ENCODE assay signal across 9 cellular contexts in the genomic region with DNA sequence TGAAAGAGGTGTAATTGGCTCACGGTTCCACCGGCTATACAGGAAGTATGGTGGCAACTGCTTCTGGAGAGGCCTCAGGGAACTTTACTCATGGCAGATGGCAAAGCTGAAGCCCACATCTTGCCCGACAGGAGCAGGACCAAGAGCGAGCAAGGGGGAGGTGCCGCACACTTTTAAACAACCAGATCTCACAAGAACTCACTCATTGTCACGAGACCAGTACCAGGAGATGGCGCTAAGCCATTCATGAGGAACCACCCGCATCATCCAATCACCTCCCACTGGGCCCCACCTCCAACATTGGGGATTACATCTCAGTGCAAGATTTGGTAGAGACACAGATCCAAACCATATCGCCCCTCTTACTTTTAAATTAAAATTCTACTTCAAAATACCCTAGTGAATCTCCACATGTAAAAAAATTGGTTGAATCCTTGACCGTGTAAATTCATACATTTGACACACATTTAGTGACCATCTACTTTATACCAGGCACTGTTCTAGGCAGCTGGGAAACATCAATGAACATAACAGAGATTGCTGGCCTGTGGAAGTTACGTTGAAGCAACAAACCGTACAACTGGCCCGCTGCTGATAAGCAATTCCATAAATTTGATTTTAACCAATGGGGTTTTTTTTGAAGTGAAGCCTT.
DNase-seq lines count a peak whose midpoint lies in the region; TF ChIP-seq lines count a peak whose summit lies in the region.
"Had no signal": no experiment of that assay in that cellular context is flagged by ENCODE, and none has a peak within 500 bp of the region (broad histone marks: within the 10 kb centered on the region; RNA-seq: fewer than 3 reads in every experiment).

No MANE protein-coding gene starts in this region.

- no peak for TF ChIP-seq POLR2A in sigmoid colon (IDR thresholded peaks at IDR 0.05)

- peaks cover 17% of the 10 kb centered on the region for H3K27me3 Mint-ChIP-seq in T-helper 1 cell treated with Interleukin-12 subunit alpha and Interleukin-12 subunit beta and Interleukin-4 antibody, amounts not matched to agents 30 μg/mL and 1 μg/mL, for 36 hours (ENCODE audit: low read depth)

- peaks cover 0 to 9% (median 0%) of the 10 kb centered on the region in 4 donors for H3K4me1 ChIP-seq in sigmoid colon

- H3K27ac ChIP-seq in sigmoid colon, result peak overlapping the region in 1 of 4 donors; percentile 8

- H3K27ac Mint-ChIP-seq in T-helper 1 cell treated with Interleukin-12 subunit alpha and Interleukin-12 subunit beta and Interleukin-4 antibody, amounts not matched to agents 30 μg/mL and 1 μg/mL, for 36 hours, result peak overlapping the region; percentile 58

- no peak overlapping the region for H3K4me3 Mint-ChIP-seq in T-helper 1 cell treated with Interleukin-12 subunit alpha and Interleukin-12 subunit beta and Interleukin-4 antibody, amounts not matched to agents 30 μg/mL and 1 μg/mL, for 36 hours
- H3K4me3 Mint-ChIP-seq: brain had no signal

- TF ChIP-seq EP300 in sigmoid colon (IDR thresholded peaks at IDR 0.05), result no peak

- 85 to 90% methylated on average over 13 of the region's 13 CpGs for WGBS in sigmoid colon, 2 donors

- H3K9me3 ChIP-seq in sigmoid colon, result no peaks in the 10 kb centered on the region

- no peaks in the 10 kb centered on the region for H3K9me3 Mint-ChIP-seq in T-helper 1 cell treated with Interleukin-12 subunit alpha and Interleukin-12 subunit beta and Interleukin-4 antibody, amounts not matched to agents 30 μg/mL and 1 μg/mL, for 36 hours

- DNase-seq in AG10803 (ENCODE audit: low read depth) (no peak), GM20000 (ENCODE audit: low spot score) (no peak), fibroblast of villous mesenchyme (ENCODE audit: low read depth) (no peak), NCI-H2171 treated with DMSO at 0.1 percent for 48 hours (lab: John Stamatoyannopoulos, UW) (no peak), germinal center (ENCODE audit: low spot score) (no peak), sigmoid colon (no peak), cerebellum (ENCODE audit: low spot score) (no peak)

- intact Hi-C loops in sigmoid colon (cut with DNase I), result no loop called here

- H3K27me3 ChIP-seq in sigmoid colon, result no peaks in the 10 kb centered on the region

- TF ChIP-seq CTCF in AG10803 (conservative IDR thresholded peaks at IDR 0.05; ENCODE audit: low read length) (peak; percentile 16; the same call in 1 of the 2 replicates), GM20000 (IDR thresholded peaks at IDR 0.05; ENCODE audit: extremely low read depth, missing control alignments) (peak; percentile 33), fibroblast of villous mesenchyme (IDR thresholded peaks at IDR 0.05; ENCODE audit: insufficient read depth, low read depth, low read length) (peak; percentile 12), sigmoid colon (IDR thresholded peaks at IDR 0.05) (no peak)

- H3K36me3 ChIP-seq in sigmoid colon, result no peaks in the 10 kb centered on the region

- H3K4me1 Mint-ChIP-seq in T-helper 1 cell treated with Interleukin-12 subunit alpha and Interleukin-12 subunit beta and Interleukin-4 antibody, amounts not matched to agents 30 μg/mL and 1 μg/mL, for 36 hours (ENCODE audit: low read depth), result peaks cover 51% of the 10 kb centered on the region

- no peaks in the 10 kb centered on the region for H3K36me3 Mint-ChIP-seq in T-helper 1 cell treated with Interleukin-12 subunit alpha and Interleukin-12 subunit beta and Interleukin-4 antibody, amounts not matched to agents 30 μg/mL and 1 μg/mL, for 36 hours (ENCODE audit: low read depth)
- H3K36me3 Mint-ChIP-seq: brain had no signal

- H3K4me3 ChIP-seq in AG10803 (ENCODE audit: low read length) (no peak overlapping the region), fibroblast of villous mesenchyme (ENCODE audit: low read depth, low read length) (no peak overlapping the region), sigmoid colon (no peak overlapping the region)

Comparison
In these comparisons a context has a peak if more than half of its experiments do, and no peak if none do; other contexts are left out.
1. CTCF ChIP-seq: peak in AG10803 (single experiment), GM20000 (single experiment) and fibroblast of villous mesenchyme (single experiment); none in sigmoid colon (0 of 4).